13 cellular contexts compared by ENCODE assay signal in genomic region chr15:40618906-40619305, GRCh38. TPM values are rescaled to one million over a fixed set of nuclear protein-coding genes. Genes with fewer than 3 reads are reported as not detected.
A peak's percentile ranks its signal among the peaks of the same experiment; 100 is the strongest.
DNase-seq lines count a peak whose midpoint lies in the region; ATAC-seq, FAIRE-seq and TF ChIP-seq lines count a peak whose summit lies in the region.
"Had no signal": no experiment of that assay in that cellular context is flagged by ENCODE, and none has a peak within 500 bp of the region (broad histone marks: within the 10 kb centered on the region; RNA-seq: fewer than 3 reads in every experiment).

No MANE protein-coding gene starts in this region.

- FAIRE-seq in bronchial epithelial cell (lab: Jason Lieb, UNC) = no peak
- FAIRE-seq: GM12892 had no signal

- no peak overlapping the region for H2AFZ ChIP-seq in GM23248

- H3K9me3 ChIP-seq in GM23248 (ENCODE audit: low read depth) = no peaks in the 10 kb centered on the region
- H3K9me3 ChIP-seq: BE2C had no signal

- H3K9ac ChIP-seq in GM23248 = no peak overlapping the region

- ATAC-seq in foreskin keratinocyte = no peak

- H4K20me1 ChIP-seq in GM23248 (ENCODE audit: insufficient read depth) = no peaks in the 10 kb centered on the region

- in situ Hi-C loops in GM23248 (cut with MboI) = no loop called here

- H3K79me2 ChIP-seq in GM23248 (ENCODE audit: insufficient read depth) = no peaks in the 10 kb centered on the region

- H3K4me3 ChIP-seq in GM23248 (no peak overlapping the region), bronchial epithelial cell (ENCODE audit: low read depth, low read length) (no peak overlapping the region)

- H3K4me2 ChIP-seq in GM23248 (ENCODE audit: unreplicated experiment) = no peak overlapping the region

- no peaks in the 10 kb centered on the region for H3F3A ChIP-seq in GM23248 (ENCODE audit: insufficient read depth)

- peak; percentile 4 for DNase-seq in GM23248
- DNase-seq in NCI-H526 treated with DMSO at 0.1 percent for 48 hours (lab: John Stamatoyannopoulos, UW) = peak; percentile 11
- DNase-seq in bronchial epithelial cell (ENCODE audit: low read depth) = peak; percentile 63
- DNase-seq in foreskin keratinocyte = peak; percentile 20 to 62
- DNase-seq in caudate nucleus (lab: John Stamatoyannopoulos, UW) = no peak
- no peak for DNase-seq in NCI-H82 treated with DMSO at 0.1 percent for 48 hours (lab: John Stamatoyannopoulos, UW; ENCODE audit: unreplicated experiment)
- DNase-seq in activated gamma-delta T cell (lab: John Stamatoyannopoulos, UW) = no peak
- DNase-seq: BE2C; CD4-positive, alpha-beta memory T cell; DMS79; H9 had no signal

- H3K27ac ChIP-seq in GM23248 (no peak overlapping the region), foreskin keratinocyte (no peak overlapping the region), caudate nucleus (ENCODE audit: low read depth, low read length) (no peak overlapping the region)
- H3K27ac ChIP-seq: C4-2B had no signal

- H3K4me1 ChIP-seq in GM23248 (ENCODE audit: insufficient read depth) (peaks cover 3% of the 10 kb centered on the region; the same call in 1 of the 2 replicates), foreskin keratinocyte (peaks cover 9% of the 10 kb centered on the region)
- H3K4me1 ChIP-seq: BE2C had no signal

- H3K36me3 ChIP-seq in GM23248 (ENCODE audit: low read depth) (no peaks in the 10 kb centered on the region), bronchial epithelial cell (ENCODE audit: control insufficient read depth, insufficient read depth, low read length) (no peaks in the 10 kb centered on the region)

- TF ChIP-seq CTCF in bronchial epithelial cell (IDR thresholded peaks at IDR 0.05; ENCODE audit: insufficient read depth, low read length, severe bottlenecking) (no peak), foreskin keratinocyte (conservative IDR thresholded peaks at IDR 0.05) (no peak)

- no peaks in the 10 kb centered on the region for H3K9me2 ChIP-seq in GM23248 (ENCODE audit: insufficient read depth)

- H3K27me3 ChIP-seq in GM23248 (replicated peaks; ENCODE audit: insufficient read depth) = no peaks in the 10 kb centered on the region
- no peaks in the 10 kb centered on the region for H3K27me3 ChIP-seq in bronchial epithelial cell (ENCODE audit: control insufficient read depth, insufficient read depth, low read length)
- H3K27me3 ChIP-seq in foreskin keratinocyte = no peaks in the 10 kb centered on the region
- H3K27me3 ChIP-seq: BE2C had no signal

RNA-seq across cellular contexts. Expression of gene KNL1, which starts 24.9 kb away (rescaled TPM):
- 14.5 and 19.1 TPM in 2 replicates for total RNA-seq in GM23248 (2014; rRNA removed; shearing (Covaris generic))
- 5.7 and 6.4 TPM in 2 replicates for polyA plus RNA-seq in GM23248 (2016; fragmentation: Nextera tagmentation; extraction: Ambion mirVana)
- 0.53 and 1.0 TPM in 2 replicates for total RNA-seq in bronchial epithelial cell
- total RNA-seq in foreskin keratinocyte = 30.0 and 32.8 TPM in 2 replicates
- polyA plus RNA-seq in foreskin keratinocyte = 6.1 and 7.6 TPM in 2 replicates

RNA-seq across cellular contexts. Expression of gene RPUSD2, which starts 49.8 kb away (rescaled TPM):
- total RNA-seq in GM23248 (2014; rRNA removed; shearing (Covaris generic)) = 10.5 and 12.8 TPM in 2 replicates
- 8.5 and 9.6 TPM in 2 replicates for polyA plus RNA-seq in GM23248 (2016; fragmentation: Nextera tagmentation; extraction: Ambion mirVana)
- total RNA-seq in bronchial epithelial cell = 14.7 and 18.4 TPM in 2 replicates
- 16.3 and 17.1 TPM in 2 replicates for total RNA-seq in foreskin keratinocyte
- polyA plus RNA-seq in foreskin keratinocyte = 16.8 and 17.9 TPM in 2 replicates

RNA-seq across cellular contexts. Expression of gene CCDC32, which starts 54.1 kb away (rescaled TPM):
- total RNA-seq in GM23248 (2014; rRNA removed; shearing (Covaris generic)) = 25.7 and 44.7 TPM in 2 replicates
- polyA plus RNA-seq in GM23248 (2016; fragmentation: Nextera tagmentation; extraction: Ambion mirVana) = 26.2 and 29.5 TPM in 2 replicates
- 9.3 and 16.3 TPM in 2 replicates for total RNA-seq in bronchial epithelial cell
- total RNA-seq in foreskin keratinocyte = 10.0 and 11.5 TPM in 2 replicates
- 12.7 and 13.1 TPM in 2 replicates for polyA plus RNA-seq in foreskin keratinocyte

Comparison
In these comparisons a context has a peak if more than half of its experiments do, and no peak if none do; other contexts are left out.
1. DNase-seq: peak in GM23248 (single experiment), NCI-H526 treated with DMSO at 0.1 percent for 48 hours (single experiment), bronchial epithelial cell (single experiment) and foreskin keratinocyte (2 of 2); none in caudate nucleus (0 of 61), NCI-H82 treated with DMSO at 0.1 percent for 48 hours (single experiment) and activated gamma-delta T cell (single experiment).